In the genomic region with DNA sequence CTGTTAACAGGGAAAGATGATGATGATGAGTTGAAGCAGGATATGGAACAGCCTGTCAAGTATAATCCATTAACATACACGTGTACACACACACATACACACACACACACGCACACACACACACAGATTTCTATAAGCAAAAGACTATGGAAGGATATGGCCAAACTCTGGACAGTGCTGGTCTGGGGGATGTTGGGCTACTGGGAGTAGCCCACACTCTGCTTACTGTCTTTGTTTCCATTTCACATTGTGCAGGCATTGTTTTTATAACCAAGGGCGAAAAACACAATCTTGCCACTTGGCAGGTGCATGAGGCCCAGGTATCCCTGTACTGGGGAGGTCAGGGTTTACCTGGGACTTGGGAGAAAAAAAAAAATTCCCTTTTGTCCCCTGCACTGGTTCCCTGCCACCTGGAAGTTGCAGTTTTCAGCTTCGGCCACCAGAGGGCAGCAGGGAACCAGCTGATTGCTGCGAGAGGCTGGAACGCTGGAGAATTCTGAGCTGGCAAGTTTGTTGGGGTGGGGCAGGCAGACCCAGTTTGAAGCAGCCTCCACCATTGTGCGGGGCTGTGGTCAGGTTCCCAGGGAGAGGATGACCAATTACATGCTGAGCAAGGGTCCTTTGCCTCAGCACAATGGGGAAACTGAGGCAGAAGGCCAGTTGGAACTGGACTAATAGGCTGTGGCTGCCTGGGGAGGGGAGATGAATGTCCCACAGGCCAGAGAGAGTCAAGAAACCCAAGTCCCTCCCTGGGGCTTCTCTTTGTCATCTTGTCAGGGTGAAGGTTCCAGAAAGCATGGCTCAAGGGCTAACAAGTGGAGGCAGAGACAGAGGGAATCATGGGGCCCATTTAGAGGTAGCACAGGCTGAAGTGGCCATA, we compare ENCODE assay signal across 8 cellular contexts. TPM values are rescaled to one million over a fixed set of nuclear protein-coding genes. Genes with fewer than 3 reads are reported as not detected.
A peak's percentile ranks its signal among the peaks of the same experiment; 100 is the strongest.
DNase-seq lines count a peak whose midpoint lies in the region; TF ChIP-seq lines count a peak whose summit lies in the region.

No MANE protein-coding gene starts in this region.

- H3K36me3 ChIP-seq in SU-DHL-6 (ENCODE audit: low read length), result no peaks in the 10 kb centered on the region

- no peaks in the 10 kb centered on the region for H3K27me3 Mint-ChIP-seq in activated naive CD8-positive, alpha-beta T cell treated with anti-CD3 and anti-CD28 coated beads for 36 hours
- H3K27me3 Mint-ChIP-seq in progenitor cell of endocrine pancreas, result peaks cover 3% of the 10 kb centered on the region

- no peak overlapping the region for H3K4me3 Mint-ChIP-seq in activated naive CD8-positive, alpha-beta T cell treated with anti-CD3 and anti-CD28 coated beads for 36 hours
- no peak overlapping the region for H3K4me3 Mint-ChIP-seq in progenitor cell of endocrine pancreas (ENCODE audit: low read depth)

- H3K9me3 ChIP-seq in SU-DHL-6 (ENCODE audit: insufficient read depth, low read length), result no peaks in the 10 kb centered on the region

- H3K27ac Mint-ChIP-seq in activated naive CD8-positive, alpha-beta T cell treated with anti-CD3 and anti-CD28 coated beads for 36 hours, result no peak overlapping the region
- H3K27ac Mint-ChIP-seq in progenitor cell of endocrine pancreas, result peak overlapping the region; percentile 5

- no peak overlapping the region for H3K4me3 ChIP-seq in SU-DHL-6 (ENCODE audit: insufficient read depth, low read length, poor library complexity, severe bottlenecking)

- no peaks in the 10 kb centered on the region for H3K9me2 ChIP-seq in SU-DHL-6 (replicated peaks; ENCODE audit: insufficient read depth, low read length)

- no peaks in the 10 kb centered on the region for H3F3A ChIP-seq in SU-DHL-6 (ENCODE audit: insufficient read depth)

- peaks cover 2% of the 10 kb centered on the region for H3K36me3 Mint-ChIP-seq in activated naive CD8-positive, alpha-beta T cell treated with anti-CD3 and anti-CD28 coated beads for 36 hours
- H3K36me3 Mint-ChIP-seq in progenitor cell of endocrine pancreas (ENCODE audit: insufficient read depth), result no peaks in the 10 kb centered on the region

- H4K20me1 ChIP-seq in SU-DHL-6 (ENCODE audit: low read depth, low read length), result no peaks in the 10 kb centered on the region

- H3K9ac ChIP-seq in SU-DHL-6 (ENCODE audit: low read length), result no peak overlapping the region

- H3K27ac ChIP-seq in SU-DHL-6 (ENCODE audit: low read depth, low read length), result no peak overlapping the region

- peak; percentile 91 for TF ChIP-seq CTCF in SU-DHL-6 (IDR thresholded peaks at IDR 0.05; ENCODE audit: insufficient read depth, low read length, poor library complexity, severe bottlenecking)
- TF ChIP-seq CTCF in progenitor cell of endocrine pancreas (IDR thresholded peaks at IDR 0.05; ENCODE audit: unreplicated experiment), result peak; percentile 98

- intact Hi-C loops in cardiac septum (cut with DNase I), result loop anchor here (1.0 to 2.0 kb wide), 2 partner anchors 94 to 113 kb away; no protein-coding TSS in a partner anchor

- no peaks in the 10 kb centered on the region for H3K79me2 ChIP-seq in SU-DHL-6 (ENCODE audit: insufficient read depth, low read length)

- no peaks in the 10 kb centered on the region for H3K27me3 ChIP-seq in SU-DHL-6 (ENCODE audit: low read length)

- no peak overlapping the region for H2AFZ ChIP-seq in SU-DHL-6 (ENCODE audit: low read depth, low read length, severe bottlenecking)

- peak; percentile 34 to 71 (median 69) for DNase-seq in NCI-H1417 (lab: John Stamatoyannopoulos, UW)
- DNase-seq in NCI-H1417 treated with DMSO at 0.1 percent for 48 hours (lab: John Stamatoyannopoulos, UW), result no peak
- DNase-seq in KG1 (lab: John Stamatoyannopoulos, UW), result peak; percentile 35
- DNase-seq in activated naive CD8-positive, alpha-beta T cell treated with anti-CD3 and anti-CD28 coated beads for 36 hours, result peak; percentile 64
- DNase-seq in cardiac septum (ENCODE audit: low spot score), result peak; percentile 91
- DNase-seq in progenitor cell of endocrine pancreas (ENCODE audit: low spot score, unreplicated experiment), result peak; percentile 87
- peak; percentile 87 for DNase-seq in ureter (ENCODE audit: low spot score)

- no peak overlapping the region for H3K4me2 ChIP-seq in SU-DHL-6 (ENCODE audit: low read depth, low read length, poor library complexity, severe bottlenecking)

- H3K4me1 Mint-ChIP-seq in activated naive CD8-positive, alpha-beta T cell treated with anti-CD3 and anti-CD28 coated beads for 36 hours, result peaks cover 2% of the 10 kb centered on the region
- H3K4me1 Mint-ChIP-seq in progenitor cell of endocrine pancreas (ENCODE audit: low read depth), result peaks cover 2% of the 10 kb centered on the region

- H3K9me3 Mint-ChIP-seq in activated naive CD8-positive, alpha-beta T cell treated with anti-CD3 and anti-CD28 coated beads for 36 hours, result peaks cover 5% of the 10 kb centered on the region
- H3K9me3 Mint-ChIP-seq in progenitor cell of endocrine pancreas (ENCODE audit: low read depth), result peaks cover 6% of the 10 kb centered on the region

RNA-seq across cellular contexts. Expression of a gene that starts 27.3 kb away (rescaled TPM):
- 100 to 1,000 TPM; 163 to 176 TPM for total RNA-seq in activated naive CD8-positive, alpha-beta T cell treated with anti-CD3 and anti-CD28 coated beads for 36 hours
- total RNA-seq in cardiac septum (115 TPM), progenitor cell of endocrine pancreas (35.9 and 37.1 TPM in 2 replicates), ureter (108 TPM)
